ENCODE assay signal across 25 cellular contexts in the genomic region with DNA sequence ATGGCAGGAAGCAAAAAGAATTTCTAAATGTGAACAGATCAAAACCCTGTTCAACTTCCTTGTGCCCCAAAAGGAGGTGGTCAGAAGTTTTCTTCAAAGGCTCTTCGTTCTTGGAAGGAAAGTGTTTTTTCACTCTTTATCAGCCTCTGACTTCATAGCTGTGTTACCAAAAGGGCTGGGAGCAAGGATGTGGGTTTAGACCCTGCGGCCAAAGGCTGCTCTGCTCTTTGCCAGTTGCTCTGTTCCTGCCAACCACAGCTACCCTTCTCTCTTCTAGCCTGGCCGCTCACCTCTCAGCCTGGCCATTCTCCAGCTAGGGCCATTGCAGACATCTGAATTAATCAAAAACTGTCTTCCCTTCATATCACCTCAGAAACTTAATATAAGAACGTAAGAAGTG.
"Had no signal": no experiment of that assay in that cellular context is flagged by ENCODE, and none has a peak within 500 bp of the region (broad histone marks: within the 10 kb centered on the region; RNA-seq: fewer than 3 reads in every experiment).

No MANE protein-coding gene starts in this region.

- H3K9ac ChIP-seq: parathyroid adenoma had no signal

- H3K79me2 ChIP-seq: parathyroid adenoma had no signal

- H3K27ac Mint-ChIP-seq: activated naive CD8-positive, alpha-beta T cell; activated T-helper 2 cell treated with anti-CD3 and anti-CD28 coated beads, Interferon-gamma antibody, Interleukin-2, Interleukin-4, amounts not matched to agents 10 μg/mL and 5 μg/mL and 100 μg/mL, durations not matched to agents 14 hours and 24 hours and 36 hours; endodermal cell; memory B cell; stimulated activated effector memory CD8-positive, alpha-beta T cell treated with anti-CD3 and anti-CD28 coated beads, Interleukin-12 subunit alpha, Interleukin-12 subunit beta, amount 100 ng/mL, for 72 hours; T-helper 2 cell treated with Interferon-gamma antibody and Interleukin-4, amounts not matched to agents 5 μg/mL and 100 μg/mL, for 36 hours had no signal

- H3K4me3 ChIP-seq: breast epithelium, colonic mucosa, gastroesophageal sphincter, transverse colon had no signal

- H3K36me3 Mint-ChIP-seq: activated naive CD8-positive, alpha-beta T cell; memory B cell; stimulated activated effector memory CD8-positive, alpha-beta T cell treated with anti-CD3 and anti-CD28 coated beads, Interleukin-12 subunit alpha, Interleukin-12 subunit beta, amount 100 ng/mL, for 72 hours had no signal

- H3K4me1 Mint-ChIP-seq: central memory CD8-positive, alpha-beta T cell; memory B cell; stimulated activated effector memory CD8-positive, alpha-beta T cell treated with anti-CD3 and anti-CD28 coated beads, Interleukin-12 subunit alpha, Interleukin-12 subunit beta, amount 100 ng/mL, for 72 hours had no signal

- H3K36me3 ChIP-seq: breast epithelium, colonic mucosa, gastroesophageal sphincter, transverse colon had no signal

- H3K27me3 ChIP-seq: breast epithelium, colonic mucosa, gastroesophageal sphincter, transverse colon had no signal

- DNase-seq: activated CD4-positive, alpha-beta T cell treated with anti-CD3 and anti-CD28 coated beads for 48 hours; activated CD8-positive, alpha-beta memory T cell treated with anti-CD3 and anti-CD28 coated beads, Interleukin-2, amount 50 U/mL, for 48 hours; activated naive CD4-positive, alpha-beta T cell; activated T-cell treated with anti-CD3 and anti-CD28 coated beads, Interleukin-2, amount 50 U/mL, for 4 hours; amniotic stem cell; colonic mucosa; endodermal cell; head of caudate nucleus; hypothalamus; islet precursor cell; left cardiac atrium; nucleus accumbens; small intestine; stimulated activated CD4-positive, alpha-beta T cell treated with anti-CD3 and anti-CD28 coated beads, Interleukin-2, amount 100 ng/mL, for 24 hours; transverse colon had no signal

- H3K4me1 ChIP-seq: breast epithelium, colonic mucosa, gastroesophageal sphincter, parathyroid adenoma, transverse colon had no signal

- H3K4me3 Mint-ChIP-seq: activated naive CD8-positive, alpha-beta T cell; activated T-cell treated with anti-CD3 and anti-CD28 coated beads, Interleukin-2, amount 50 U/mL, for 4 hours; central memory CD8-positive, alpha-beta T cell; endodermal cell; memory B cell; stimulated activated effector memory CD8-positive, alpha-beta T cell treated with anti-CD3 and anti-CD28 coated beads, Interleukin-12 subunit alpha, Interleukin-12 subunit beta, amount 100 ng/mL, for 72 hours had no signal

- ATAC-seq: activated T-cell treated with anti-CD3 and anti-CD28 coated beads, Interleukin-2, amount 50 U/mL, for 4 hours; gastroesophageal sphincter; left cardiac atrium; sciatic nerve; stimulated activated effector memory CD8-positive, alpha-beta T cell treated with anti-CD3 and anti-CD28 coated beads, Interleukin-12 subunit alpha, Interleukin-12 subunit beta, amount 100 ng/mL, for 72 hours had no signal

- H3K9me3 ChIP-seq: breast epithelium, colonic mucosa, gastroesophageal sphincter, transverse colon had no signal

- H3K27ac ChIP-seq: breast epithelium, colonic mucosa, gastroesophageal sphincter, parathyroid adenoma, transverse colon had no signal

- H2AFZ ChIP-seq: parathyroid adenoma had no signal

- H3K9me3 Mint-ChIP-seq: activated T-cell treated with anti-CD3 and anti-CD28 coated beads, Interleukin-2, amount 50 U/mL, for 4 hours; activated T-helper 2 cell treated with anti-CD3 and anti-CD28 coated beads, Interferon-gamma antibody, Interleukin-2, Interleukin-4, amounts not matched to agents 10 μg/mL and 5 μg/mL and 100 μg/mL, durations not matched to agents 14 hours and 24 hours and 36 hours; central memory CD8-positive, alpha-beta T cell; endodermal cell; memory B cell; stimulated activated effector memory CD8-positive, alpha-beta T cell treated with anti-CD3 and anti-CD28 coated beads, Interleukin-12 subunit alpha, Interleukin-12 subunit beta, amount 100 ng/mL, for 72 hours; T-helper 2 cell treated with Interferon-gamma antibody and Interleukin-4, amounts not matched to agents 5 μg/mL and 100 μg/mL, for 36 hours had no signal
